ENCODE assay signal across 23 cellular contexts in genomic region chr2:229970406-229970805, GRCh38.
"Had no signal": no experiment of that assay in that cellular context is flagged by ENCODE, and none has a peak within 500 bp of the region (broad histone marks: within the 10 kb centered on the region; RNA-seq: fewer than 3 reads in every experiment).

No MANE protein-coding gene starts in this region.

- DNase-seq: colonic mucosa; cortex of kidney; effector CD8-positive, alpha-beta T cell; effector memory CD8-positive, alpha-beta T cell; endodermal cell; foreskin keratinocyte; heart left ventricle; hypothalamus; immature natural killer cell; islet precursor cell; kidney; kidney glomerular epithelial cell; left colon; left lung; left ventricle myocardium superior; lower lobe of right lung; mesenchymal stem cell; midbrain had no signal

- H3K36me3 ChIP-seq: colonic mucosa, esophagus muscularis mucosa, gastroesophageal sphincter, heart left ventricle, left lung, lower lobe of right lung had no signal

- H3K27me3 ChIP-seq: colonic mucosa, esophagus muscularis mucosa, foreskin keratinocyte, gastroesophageal sphincter, heart left ventricle, hepatocyte, left lung had no signal

- H3K4me3 ChIP-seq: colonic mucosa, esophagus muscularis mucosa, gastroesophageal sphincter, heart left ventricle, hepatocyte, left lung, lower lobe of right lung had no signal

- H3K27ac ChIP-seq: colonic mucosa, esophagus muscularis mucosa, foreskin keratinocyte, gastroesophageal sphincter, heart left ventricle, hepatocyte, left lung, lower lobe of right lung had no signal

- H3K4me1 ChIP-seq: colonic mucosa, foreskin keratinocyte, left lung, lower lobe of right lung had no signal

- ATAC-seq: effector memory CD8-positive, alpha-beta T cell; foreskin keratinocyte; gastroesophageal sphincter; heart left ventricle; left colon; left lung; left ventricle myocardium superior; lower lobe of right lung had no signal

- FAIRE-seq: endometrium, frontal cortex, kidney had no signal

- H3K9me3 ChIP-seq: colonic mucosa, esophagus muscularis mucosa, gastroesophageal sphincter, heart left ventricle, left lung, lower lobe of right lung had no signal

- H3K4me2 ChIP-seq: hepatocyte had no signal

- H2AFZ ChIP-seq: hepatocyte had no signal

- H3K79me2 ChIP-seq: hepatocyte had no signal
